38 cellular contexts compared by ENCODE assay signal in the genomic region with DNA sequence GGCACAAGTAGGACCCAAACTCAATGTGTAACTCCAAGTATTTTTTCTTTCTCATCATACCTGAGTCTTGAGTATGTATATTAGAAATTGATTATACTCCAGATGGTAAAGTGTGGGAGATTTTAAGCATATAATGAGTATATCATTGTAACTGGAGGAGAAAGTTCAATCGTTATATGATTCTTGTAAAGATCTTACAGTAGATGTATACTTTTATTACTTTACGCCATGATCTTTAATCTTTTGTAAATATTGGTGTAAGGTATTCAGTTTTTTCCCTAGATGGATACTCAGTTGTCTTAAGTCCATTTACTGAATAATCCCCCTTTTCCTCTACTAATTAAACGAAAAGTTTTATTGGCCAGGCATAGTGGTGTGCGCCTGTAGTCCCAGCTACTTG.
"Had no signal": no experiment of that assay in that cellular context is flagged by ENCODE, and none has a peak within 500 bp of the region (broad histone marks: within the 10 kb centered on the region; RNA-seq: fewer than 3 reads in every experiment).

No MANE protein-coding gene starts in this region.

- H3K27ac ChIP-seq: adrenal gland, body of pancreas, brain microvascular endothelial cell, breast epithelium, WERI-Rb-1 had no signal

- DNase-seq: activated CD4-positive, alpha-beta memory T cell treated with anti-CD3 and anti-CD28 coated beads, Interleukin-2, amount 10 ng/mL, durations not matched to agents 7 days and 5 days; activated CD4-positive, alpha-beta T cell treated with anti-CD3 and anti-CD28 coated beads for 1 hour; activated CD4-positive, alpha-beta T cell treated with anti-CD3 and anti-CD28 coated beads for 36 hours; activated CD4-positive, alpha-beta T cell treated with anti-CD3 and anti-CD28 coated beads for 48 hours; activated CD4-positive, alpha-beta T cell treated with anti-CD3 and anti-CD28 coated beads, Interleukin-2, amount 10 ng/mL, durations not matched to agents 7 days and 5 days; activated CD4-positive, alpha-beta T cell treated with anti-CD3 and anti-CD28 coated beads, Interleukin-2, amount 50 U/mL, for 48 hours; activated CD4-positive, CD25-positive, alpha-beta regulatory T cell; activated CD8-positive, alpha-beta memory T cell treated with anti-CD3 and anti-CD28 coated beads for 24 hours; activated CD8-positive, alpha-beta memory T cell treated with anti-CD3 and anti-CD28 coated beads, Interleukin-2, amount 10 ng/mL, durations not matched to agents 7 days and 5 days; activated CD8-positive, alpha-beta memory T cell treated with anti-CD3 and anti-CD28 coated beads, Interleukin-2, amount 50 U/mL, for 48 hours; activated CD8-positive, alpha-beta T cell treated with anti-CD3 and anti-CD28 coated beads, Interleukin-2, amount 10 ng/mL, durations not matched to agents 7 days and 5 days; activated effector memory CD4-positive, alpha-beta T cell treated with anti-CD3 and anti-CD28 coated beads, Interleukin-2, amount 50 U/mL, for 16 hours; activated gamma-delta T cell treated with Interleukin-2 at 50 U/mL for 16 hours; activated naive CD4-positive, alpha-beta T cell; activated naive CD4-positive, alpha-beta T cell treated with anti-CD3 and anti-CD28 coated beads, Interleukin-2, amount 10 ng/mL, durations not matched to agents 7 days and 5 days; activated naive CD8-positive, alpha-beta T cell treated with anti-CD3 and anti-CD28 coated beads for 36 hours; activated T-cell treated with anti-CD3 and anti-CD28 coated beads, Interleukin-2, amount 50 U/mL, for 4 hours; activated T-cell treated with anti-CD3 and anti-CD28 coated beads, Interleukin-2, amount 50 U/mL, for 72 hours; adrenal gland; amniotic stem cell; aorta; body of pancreas; brain microvascular endothelial cell; central memory CD4-positive, alpha-beta T cell; T-helper 1 cell; T-helper 2 cell; T-helper 9 cell; WERI-Rb-1 had no signal

- H3K4me1 Mint-ChIP-seq: activated CD4-positive, alpha-beta memory T cell treated with anti-CD3 and anti-CD28 coated beads, Interleukin-2, amount 10 ng/mL, durations not matched to agents 7 days and 5 days had no signal

- FAIRE-seq: astrocyte, TTC549 had no signal

- H3K4me3 Mint-ChIP-seq: activated CD4-positive, alpha-beta memory T cell treated with anti-CD3 and anti-CD28 coated beads, Interleukin-2, amount 10 ng/mL, durations not matched to agents 7 days and 5 days; activated CD4-positive, alpha-beta T cell treated with anti-CD3 and anti-CD28 coated beads for 36 hours; activated CD4-positive, alpha-beta T cell treated with anti-CD3 and anti-CD28 coated beads, Interleukin-2, amount 10 ng/mL, durations not matched to agents 7 days and 5 days; activated CD8-positive, alpha-beta memory T cell treated with anti-CD3 and anti-CD28 coated beads, Interleukin-2, amount 10 ng/mL, durations not matched to agents 7 days and 5 days; activated CD8-positive, alpha-beta T cell treated with anti-CD3 and anti-CD28 coated beads, Interleukin-2, amount 10 ng/mL, durations not matched to agents 7 days and 5 days; activated naive CD4-positive, alpha-beta T cell treated with anti-CD3 and anti-CD28 coated beads, Interleukin-2, amount 10 ng/mL, durations not matched to agents 7 days and 5 days; activated naive CD8-positive, alpha-beta T cell treated with anti-CD3 and anti-CD28 coated beads for 36 hours; activated T-cell treated with anti-CD3 and anti-CD28 coated beads, Interleukin-2, amount 50 U/mL, for 4 hours; activated T-cell treated with anti-CD3 and anti-CD28 coated beads, Interleukin-2, amount 50 U/mL, for 72 hours; activated T-helper 1 cell treated with anti-CD3 and anti-CD28 coated beads, Interleukin-12 subunit alpha, Interleukin-12 subunit beta, Interleukin-2, Interleukin-4 antibody, amounts not matched to agents 30 ng/mL and 10 ng/mL and 1 ng/mL, durations not matched to agents 14 hours and 24 hours and 36 hours; activated T-helper 17 cell treated with anti-CD3 and anti-CD28 coated beads, Interleukin-2, amount 50 U/mL, for 72 hours; T-helper 1 cell treated with Interleukin-12 subunit alpha and Interleukin-12 subunit beta and Interleukin-4 antibody, amounts not matched to agents 30 μg/mL and 1 μg/mL, for 36 hours; T-helper 2 cell treated with Interferon-gamma antibody and Interleukin-4, amounts not matched to agents 5 μg/mL and 100 μg/mL, for 36 hours; WTC11 had no signal

- H3K4me3 ChIP-seq: adrenal gland, body of pancreas, breast epithelium had no signal

- H3K27ac Mint-ChIP-seq: activated CD4-positive, alpha-beta memory T cell treated with anti-CD3 and anti-CD28 coated beads, Interleukin-2, amount 10 ng/mL, durations not matched to agents 7 days and 5 days; activated CD4-positive, alpha-beta T cell treated with anti-CD3 and anti-CD28 coated beads for 36 hours; activated CD4-positive, alpha-beta T cell treated with anti-CD3 and anti-CD28 coated beads, Interleukin-2, amount 10 ng/mL, durations not matched to agents 7 days and 5 days; activated CD8-positive, alpha-beta memory T cell treated with anti-CD3 and anti-CD28 coated beads, Interleukin-2, amount 10 ng/mL, durations not matched to agents 7 days and 5 days; activated CD8-positive, alpha-beta T cell treated with anti-CD3 and anti-CD28 coated beads, Interleukin-2, amount 10 ng/mL, durations not matched to agents 7 days and 5 days; activated naive CD4-positive, alpha-beta T cell treated with anti-CD3 and anti-CD28 coated beads, Interleukin-2, amount 10 ng/mL, durations not matched to agents 7 days and 5 days; activated naive CD4-positive, alpha-beta T cell treated with anti-CD3 and anti-CD28 coated beads, Interleukin-2, amount 50 U/mL, for 72 hours; activated naive CD8-positive, alpha-beta T cell treated with anti-CD3 and anti-CD28 coated beads for 36 hours; activated T-cell treated with anti-CD3 and anti-CD28 coated beads, Interleukin-2, amount 50 U/mL, for 72 hours; activated T-helper 1 cell treated with anti-CD3 and anti-CD28 coated beads, Interleukin-12 subunit alpha, Interleukin-12 subunit beta, Interleukin-2, Interleukin-4 antibody, amounts not matched to agents 30 ng/mL and 10 ng/mL and 1 ng/mL, durations not matched to agents 14 hours and 24 hours and 36 hours; activated T-helper 17 cell treated with anti-CD3 and anti-CD28 coated beads, Interleukin-2, amount 50 U/mL, for 72 hours; T-helper 1 cell treated with Interleukin-12 subunit alpha and Interleukin-12 subunit beta and Interleukin-4 antibody, amounts not matched to agents 30 μg/mL and 1 μg/mL, for 36 hours; T-helper 2 cell treated with Interferon-gamma antibody and Interleukin-4, amounts not matched to agents 5 μg/mL and 100 μg/mL, for 36 hours; WTC11 had no signal

- H3K27me3 ChIP-seq: adrenal gland, body of pancreas, brain microvascular endothelial cell, breast epithelium had no signal

- H3K9me3 ChIP-seq: adrenal gland, body of pancreas, breast epithelium had no signal

- H3K36me3 ChIP-seq: adrenal gland, brain microvascular endothelial cell, breast epithelium, WERI-Rb-1 had no signal

- ATAC-seq: activated CD4-positive, alpha-beta T cell treated with anti-CD3 and anti-CD28 coated beads for 36 hours; activated CD4-positive, CD25-positive, alpha-beta regulatory T cell treated with anti-CD3 and anti-CD28 coated beads, Interleukin-2, amount 50 U/mL, for 24 hours; activated CD8-positive, alpha-beta memory T cell treated with anti-CD3 and anti-CD28 coated beads, Interleukin-2, amount 10 ng/mL, durations not matched to agents 7 days and 5 days; activated CD8-positive, alpha-beta T cell treated with anti-CD3 and anti-CD28 coated beads, Interleukin-2, amount 10 ng/mL, durations not matched to agents 7 days and 5 days; activated naive CD4-positive, alpha-beta T cell treated with anti-CD3 and anti-CD28 coated beads, Interleukin-2, amount 50 U/mL, for 72 hours; activated T-cell treated with anti-CD3 and anti-CD28 coated beads, Interleukin-2, amount 50 U/mL, for 4 hours; activated T-cell treated with anti-CD3 and anti-CD28 coated beads, Interleukin-2, amount 50 U/mL, for 72 hours; activated T-helper 17 cell treated with anti-CD3 and anti-CD28 coated beads, Interleukin-2, amount 50 U/mL, for 72 hours; body of pancreas; WTC11 had no signal

- H3K9me3 Mint-ChIP-seq: activated CD4-positive, alpha-beta T cell treated with anti-CD3 and anti-CD28 coated beads, Interleukin-2, amount 10 ng/mL, durations not matched to agents 7 days and 5 days; activated naive CD4-positive, alpha-beta T cell treated with anti-CD3 and anti-CD28 coated beads, Interleukin-2, amount 50 U/mL, for 72 hours; activated T-cell treated with anti-CD3 and anti-CD28 coated beads, Interleukin-2, amount 50 U/mL, for 4 hours; activated T-helper 1 cell treated with anti-CD3 and anti-CD28 coated beads, Interleukin-12 subunit alpha, Interleukin-12 subunit beta, Interleukin-2, Interleukin-4 antibody, amounts not matched to agents 30 ng/mL and 10 ng/mL and 1 ng/mL, durations not matched to agents 14 hours and 24 hours and 36 hours; activated T-helper 17 cell treated with anti-CD3 and anti-CD28 coated beads, Interleukin-2, amount 50 U/mL, for 72 hours had no signal

- H3K27me3 Mint-ChIP-seq: activated CD4-positive, alpha-beta memory T cell treated with anti-CD3 and anti-CD28 coated beads, Interleukin-2, amount 10 ng/mL, durations not matched to agents 7 days and 5 days; activated CD4-positive, alpha-beta T cell treated with anti-CD3 and anti-CD28 coated beads for 36 hours; activated CD4-positive, alpha-beta T cell treated with anti-CD3 and anti-CD28 coated beads, Interleukin-2, amount 10 ng/mL, durations not matched to agents 7 days and 5 days; activated CD8-positive, alpha-beta memory T cell treated with anti-CD3 and anti-CD28 coated beads, Interleukin-2, amount 10 ng/mL, durations not matched to agents 7 days and 5 days; activated naive CD4-positive, alpha-beta T cell treated with anti-CD3 and anti-CD28 coated beads, Interleukin-2, amount 10 ng/mL, durations not matched to agents 7 days and 5 days; activated naive CD8-positive, alpha-beta T cell treated with anti-CD3 and anti-CD28 coated beads for 36 hours; activated T-helper 17 cell treated with anti-CD3 and anti-CD28 coated beads, Interleukin-2, amount 50 U/mL, for 72 hours had no signal
